19 cellular contexts compared by ENCODE assay signal in genomic region chr12:125610971-125611370, GRCh38.
DNase-seq lines count a peak whose midpoint lies in the region; ATAC-seq, FAIRE-seq and TF ChIP-seq lines count a peak whose summit lies in the region.
"Had no signal": no experiment of that assay in that cellular context is flagged by ENCODE, and none has a peak within 500 bp of the region (broad histone marks: within the 10 kb centered on the region; RNA-seq: fewer than 3 reads in every experiment).

No MANE protein-coding gene starts in this region.

- H3K27me3 ChIP-seq in IMR-90 (ENCODE audit: control insufficient read depth, insufficient read depth, low read length) (no peaks in the 10 kb centered on the region), H1 (replicated peaks in 1 of 4; ENCODE audit: control insufficient read depth in 3 of 4, extremely low read depth in 1 of 4, insufficient read depth in 3 of 4, low read length in 3 of 4) (no peaks in the 10 kb centered on the region), tibial nerve (no peaks in the 10 kb centered on the region)

- H2BK12ac ChIP-seq in H1 (ENCODE audit: low read depth, low read length), result no peak overlapping the region

- no peak overlapping the region for H3K4ac ChIP-seq in IMR-90 (ENCODE audit: low read depth, low read length)
- H3K4ac ChIP-seq in H1 (replicated peaks; ENCODE audit: insufficient read length, low read depth, low read length), result no peak overlapping the region

- no peak overlapping the region for H2BK5ac ChIP-seq in IMR-90 (ENCODE audit: low read depth, low read length, poor library complexity, severe bottlenecking)
- no peak overlapping the region for H2BK5ac ChIP-seq in H1 (ENCODE audit: low read depth, low read length)

- H2BK15ac ChIP-seq in IMR-90 (ENCODE audit: low read depth, low read length) (no peak overlapping the region), H1 (ENCODE audit: low read length) (no peak overlapping the region)

- H3K9me3 ChIP-seq in IMR-90 (ENCODE audit: control insufficient read depth, insufficient read depth, low read length) (peaks cover 8% of the 10 kb centered on the region; the same call in 1 of the 2 replicates), SK-N-MC (ENCODE audit: low read depth, low read length) (no peaks in the 10 kb centered on the region), H1 (ENCODE audit: insufficient read depth in 2 of 2, low read depth in 1 of 2, low read length in 1 of 2) (0 out of 4 replicates have a peak, but pooled peaks cover 0 to 2% of the 10 kb centered on the region in 2 experiments), tibial nerve (no peaks in the 10 kb centered on the region)

- no peak overlapping the region for H3K23ac ChIP-seq in IMR-90 (ENCODE audit: low read depth, low read length)
- H3K23ac ChIP-seq in H1 (ENCODE audit: insufficient read length), result no peak overlapping the region

- H3K4me3 Mint-ChIP-seq in T-cell, result no peak overlapping the region
- H3K4me3 Mint-ChIP-seq: CD4-positive, alpha-beta memory T cell; H9; HFFc6 had no signal

- no peaks in the 10 kb centered on the region for H3K36me3 Mint-ChIP-seq in T-cell
- H3K36me3 Mint-ChIP-seq: CD4-positive, alpha-beta memory T cell had no signal

- H4K5ac ChIP-seq in IMR-90 (ENCODE audit: low read depth, low read length) (no peak overlapping the region), H1 (ENCODE audit: insufficient read length, low read depth, low read length) (no peak overlapping the region)

- BruUV-seq in IMR-90 (replicated peaks; lab: Mats Ljungman, UMichigan), result no TSS peak

- DNase-seq in IMR-90 (no peak), SK-N-MC (ENCODE audit: low read depth, low spot score) (no peak), H1 (ENCODE audit: low read depth in 1 of 2, low spot score in 2 of 2) (no peak), fibroblast of villous mesenchyme (ENCODE audit: low read depth) (peak; percentile 38), T-cell (no peak), left lobe of liver (ENCODE audit: low spot score) (no peak), tibial nerve (ENCODE audit: low spot score in 2 of 2) (no peak)
- DNase-seq: C1 segment of cervical spinal cord; Calu3; CD4-positive, alpha-beta memory T cell; COR-L47; DMS53; DMS79 treated with DMSO at 0.1 percent for 48 hours; GF-D8; GM23248; H9; HFFc6 had no signal

- no peak overlapping the region for H3K27ac ChIP-seq in IMR-90 (ENCODE audit: insufficient read depth, low read length)
- peak overlapping the region; percentile 59 for H3K27ac ChIP-seq in SK-N-MC
- no peak overlapping the region for H3K27ac ChIP-seq in H1 (ENCODE audit: low read depth, low read length)
- no peak overlapping the region for H3K27ac ChIP-seq in tibial nerve
- H3K27ac ChIP-seq: GM23248 had no signal

- H2AFZ ChIP-seq in IMR-90 (replicated peaks; ENCODE audit: low read length, poor library complexity) (no peak overlapping the region), H1 (ENCODE audit: low read length) (no peak overlapping the region)
- H2AFZ ChIP-seq: GM23248 had no signal

- H3K4me1 ChIP-seq in IMR-90 (ENCODE audit: control insufficient read depth, insufficient read depth, low read length) (no peaks in the 10 kb centered on the region), H1 (replicated peaks in 1 of 4; ENCODE audit: control insufficient read depth in 3 of 4, insufficient read depth in 4 of 4, low read length in 3 of 4) (no peaks in the 10 kb centered on the region), tibial nerve (no peaks in the 10 kb centered on the region)

- intact Hi-C loops in IMR-90 (cut with micrococcal nuclease), result no loop called here

- H2BK20ac ChIP-seq in IMR-90 (ENCODE audit: low read depth, low read length) (no peak overlapping the region), H1 (ENCODE audit: low read length) (no peak overlapping the region)

- H3K9me1 ChIP-seq in IMR-90 (ENCODE audit: insufficient read depth, low read length), result no peaks in the 10 kb centered on the region

- CTCF ChIA-PET in IMR-90 (lab: Yijun Ruan, JAX), result no interaction called here
- CTCF ChIA-PET in H1 (lab: Charles Lee; ENCODE audit: partially characterized antibody), result interaction anchor here (1.0 kb wide), 1 partner anchor 62 kb away, joined by 3 read pairs; no protein-coding TSS in a partner anchor
- CTCF ChIA-PET in T-cell (lab: Charles Lee), result no interaction called here

- H3K56ac ChIP-seq in IMR-90 (ENCODE audit: extremely low read depth, insufficient read depth, low read length) (no peak overlapping the region), H1 (replicated peaks; ENCODE audit: insufficient read length, low read depth, low read length) (no peak overlapping the region)

- TF ChIP-seq POLR2A in IMR-90 (IDR thresholded peaks at IDR 0.05; ENCODE audit: low read depth, low read length) (no peak), H1 (IDR thresholded peaks at IDR 0.05; ENCODE audit: control extremely low read depth in 1 of 2, low read depth in 2 of 2, low read length in 2 of 2) (no peak), tibial nerve (IDR thresholded peaks at IDR 0.05) (no peak)

- no peaks in the 10 kb centered on the region for H3K79me1 ChIP-seq in IMR-90 (ENCODE audit: low read depth in 1 of 2, low read length in 2 of 2)
- H3K79me1 ChIP-seq in H1 (ENCODE audit: low read depth, low read length), result no peaks in the 10 kb centered on the region

- H3K4me3 ChIP-seq in IMR-90 (ENCODE audit: insufficient read depth, low read depth, low read length) (no peak overlapping the region), SK-N-MC (no peak overlapping the region), H1 (ENCODE audit: extremely low read depth in 1 of 4, insufficient read depth in 2 of 4, low read depth in 3 of 4, low read length in 4 of 4) (no peak overlapping the region), fibroblast of villous mesenchyme (ENCODE audit: low read depth, low read length) (no peak overlapping the region), tibial nerve (no peak overlapping the region)
- H3K4me3 ChIP-seq: GM23248 had no signal

- no CpG with 5 or more reads among the region's 2 CpGs for WGBS in IMR-90 (ENCODE audit: extremely low coverage in 2 of 2, insufficient read length in 1 of 2), 2 experiments
- 83% methylated on average over 2 of the region's 2 CpGs; no CpG with 5 or more reads in 1 of the 2 experiments for WGBS in H1 (ENCODE audit: extremely low coverage in 1 of 2, insufficient coverage in 1 of 2, insufficient read length in 1 of 2, insufficient replicate concordance in 2 of 2, low coverage in 1 of 2, low lambda C conversion rate in 2 of 2, missing lambda C conversion rate in 1 of 2), 2 experiments
- WGBS in tibial nerve, 2 donors, result 50 to 54% methylated on average over 2 of the region's 2 CpGs

- H2BK120ac ChIP-seq in IMR-90 (ENCODE audit: low read depth, low read length), result no peak overlapping the region
- no peak overlapping the region for H2BK120ac ChIP-seq in H1 (replicated peaks; ENCODE audit: low read depth, low read length)

- ATAC-seq in IMR-90 (ENCODE audit: low read depth) (no peak), GM19395 (IDR thresholded peaks at IDR 0.05; ENCODE audit: unreplicated experiment) (no peak), T-cell (replicated peaks in 1 of 4) (no peak), left lobe of liver (no peak)

- no peak overlapping the region for H3K18ac ChIP-seq in IMR-90 (ENCODE audit: low read depth, low read length)
- no peak overlapping the region for H3K18ac ChIP-seq in H1 (ENCODE audit: extremely low read depth, low read length)

- H3K23me2 ChIP-seq in H1 (ENCODE audit: low read depth, low read length), result no peaks in the 10 kb centered on the region

- no peak overlapping the region for H4K8ac ChIP-seq in IMR-90 (ENCODE audit: low read depth in 2 of 2, low read length in 2 of 2)
- H4K8ac ChIP-seq in H1 (ENCODE audit: extremely low read depth, insufficient read depth, low read length), result no peak overlapping the region

- H4K91ac ChIP-seq in IMR-90 (ENCODE audit: insufficient read depth, low read depth, low read length), result no peak overlapping the region
- no peak overlapping the region for H4K91ac ChIP-seq in H1 (replicated peaks; ENCODE audit: insufficient read length, low read length)

- TF ChIP-seq CTCF in IMR-90 (conservative IDR thresholded peaks at IDR 0.05; ENCODE audit: low read depth, low read length), result no peak
- no peak for TF ChIP-seq CTCF in H1 (IDR thresholded peaks at IDR 0.05; ENCODE audit: control extremely low read depth in 1 of 3, insufficient read depth in 1 of 3, low read depth in 1 of 3, low read length in 3 of 3)
- TF ChIP-seq CTCF in fibroblast of villous mesenchyme (IDR thresholded peaks at IDR 0.05; ENCODE audit: insufficient read depth, low read depth, low read length), result no peak
- TF ChIP-seq CTCF in tibial nerve (IDR thresholded peaks at IDR 0.05), result no peak

- POLR2A ChIA-PET in IMR-90 (lab: Charles Lee; ENCODE audit: unreplicated experiment) (no interaction called here), H1 (lab: Charles Lee; ENCODE audit: partially characterized antibody) (no interaction called here), T-cell (lab: Charles Lee) (no interaction called here)

- H3K9me3 Mint-ChIP-seq in T-cell, result peaks cover 2 to 15% (median 5%) of the 10 kb centered on the region in 3 donors
- H3K9me3 Mint-ChIP-seq: H9 had no signal

- H3K9ac ChIP-seq in IMR-90 (ENCODE audit: low read depth, low read length), result no peak overlapping the region
- no peak overlapping the region for H3K9ac ChIP-seq in SK-N-MC (ENCODE audit: insufficient read length)
- no peak overlapping the region for H3K9ac ChIP-seq in H1 (replicated peaks in 1 of 4; ENCODE audit: extremely low read depth in 1 of 4, low read depth in 3 of 4, low read length in 3 of 4)
- H3K9ac ChIP-seq: GM23248 had no signal

- no peak for TF ChIP-seq EP300 in H1 (IDR thresholded peaks at IDR 0.05; ENCODE audit: borderline replicate concordance in 1 of 2, low read depth in 2 of 2, low read length in 2 of 2)
- TF ChIP-seq EP300 in tibial nerve (IDR thresholded peaks at IDR 0.05), result no peak

- H3K14ac ChIP-seq in IMR-90 (replicated peaks; ENCODE audit: low read depth, low read length) (no peak overlapping the region), H1 (ENCODE audit: insufficient read length) (no peak overlapping the region)

- no peaks in the 10 kb centered on the region for H4K20me1 ChIP-seq in IMR-90 (ENCODE audit: insufficient read depth, low read length)
- H4K20me1 ChIP-seq in H1 (replicated peaks in 1 of 2; ENCODE audit: control insufficient read depth in 1 of 2, insufficient read depth in 2 of 2, low read length in 2 of 2), result no peaks in the 10 kb centered on the region

- H3K4me2 ChIP-seq in IMR-90 (ENCODE audit: low read depth, low read length), result no peak overlapping the region
- H3K4me2 ChIP-seq in H1 (ENCODE audit: insufficient read depth in 1 of 2, low read depth in 2 of 2, low read length in 2 of 2), result no peak overlapping the region

- dilution Hi-C loops in IMR-90 (cut with HindIII; ENCODE audit: low sequenced_read_pairs, unreplicated experiment), result no loop called here

- no peak for FAIRE-seq in H1 (lab: Jason Lieb, UNC)
- FAIRE-seq: GM12891 had no signal

- TF ChIP-seq RAD21 in IMR-90 (IDR thresholded peaks at IDR 0.05; ENCODE audit: low read length) (no peak), H1 (IDR thresholded peaks at IDR 0.05 in 1 of 2, conservative IDR thresholded peaks at IDR 0.05 in 1 of 2; ENCODE audit: low read depth in 2 of 2, low read length in 2 of 2) (no peak)

- no peak overlapping the region for H3K27ac Mint-ChIP-seq in T-cell
- H3K27ac Mint-ChIP-seq: CD4-positive, alpha-beta memory T cell; H9; HFFc6 had no signal

- no peaks in the 10 kb centered on the region for H3K36me3 ChIP-seq in IMR-90 (ENCODE audit: control insufficient read depth, insufficient read depth, low read length)
- peaks cover 19% of the 10 kb centered on the region for H3K36me3 ChIP-seq in SK-N-MC (ENCODE audit: insufficient read depth, low read length)
- H3K36me3 ChIP-seq in H1 (ENCODE audit: control insufficient read depth in 2 of 4, insufficient read depth in 4 of 4, low read length in 3 of 4), result no peaks in the 10 kb centered on the region
- no peaks in the 10 kb centered on the region for H3K36me3 ChIP-seq in tibial nerve

- H3K79me2 ChIP-seq in H1 (ENCODE audit: control insufficient read depth in 1 of 2, insufficient read depth in 2 of 2, low read length in 2 of 2), result no peaks in the 10 kb centered on the region

- H2AK5ac ChIP-seq in IMR-90 (ENCODE audit: low read depth, low read length) (no peak overlapping the region), H1 (ENCODE audit: low read depth, low read length) (no peak overlapping the region)

- in situ Hi-C loops in IMR-90 (cut with MboI; ENCODE audit: low sequenced_read_pairs), result no loop called here

- H3K27me3 Mint-ChIP-seq in T-cell, result no peaks in the 10 kb centered on the region
- H3K27me3 Mint-ChIP-seq: CD4-positive, alpha-beta memory T cell had no signal

- H3K4me1 Mint-ChIP-seq in T-cell, result no peaks in the 10 kb centered on the region
- H3K4me1 Mint-ChIP-seq: CD4-positive, alpha-beta memory T cell; H9 had no signal

- no peak overlapping the region for H2AK9ac ChIP-seq in IMR-90 (replicated peaks; ENCODE audit: low read depth, low read length, poor library complexity)
